9 cellular contexts compared by ENCODE assay signal in the genomic region with DNA sequence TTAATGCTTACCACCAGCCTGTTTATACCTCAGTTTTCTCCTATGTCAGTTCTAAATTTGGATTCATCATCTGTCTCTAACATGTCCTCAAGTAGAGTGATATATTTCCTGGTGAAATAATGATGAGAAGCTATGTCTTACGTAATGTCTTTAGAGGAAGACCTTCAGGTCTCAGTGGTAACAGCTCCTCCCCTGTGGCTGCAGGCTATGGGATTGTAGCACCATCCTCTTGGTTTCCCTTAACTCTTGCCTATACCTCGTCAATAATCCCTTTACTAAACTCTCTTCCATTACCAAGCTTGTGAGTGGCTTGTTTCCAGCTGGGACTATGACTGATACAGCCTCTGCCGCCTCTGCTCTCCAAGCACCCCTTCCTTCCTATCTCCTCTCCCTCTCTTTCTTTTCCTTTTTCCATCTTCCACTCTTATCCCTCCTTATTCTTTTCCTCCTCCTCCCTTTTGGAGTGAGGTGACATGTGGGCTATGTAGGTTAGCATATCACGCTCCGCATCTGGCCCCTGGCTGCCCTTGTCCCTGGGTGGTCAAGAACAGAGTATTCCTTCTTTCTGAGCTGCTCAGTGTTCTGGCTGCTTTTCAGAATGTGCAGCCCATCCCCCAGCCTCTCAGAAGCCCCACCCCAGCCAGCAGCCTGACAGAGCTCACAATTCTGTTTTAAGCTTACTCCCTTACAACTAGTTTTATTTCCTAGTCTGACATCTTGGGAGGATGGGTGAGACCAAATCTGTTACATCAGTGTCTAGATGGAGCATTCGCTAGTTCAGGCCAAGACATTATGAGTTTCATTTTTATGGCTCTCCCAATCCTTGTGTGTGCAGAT.
DNase-seq lines count a peak whose midpoint lies in the region; ATAC-seq and TF ChIP-seq lines count a peak whose summit lies in the region.
"Had no signal": no experiment of that assay in that cellular context is flagged by ENCODE, and none has a peak within 500 bp of the region (broad histone marks: within the 10 kb centered on the region; RNA-seq: fewer than 3 reads in every experiment).

No MANE protein-coding gene starts in this region.

- whole genome bisulfite sequencing in esophagus muscularis mucosa: 29% methylated on average over 6 of the region's 6 CpGs

- DNase-seq in COR-L47 (lab: John Stamatoyannopoulos, UW) (peak; percentile 32), NCI-H510A (lab: John Stamatoyannopoulos, UW) (peak; percentile 34), esophagus muscularis mucosa (ENCODE audit: extremely low spot score) (peak; percentile 92), Karpas-422 (no peak), HEK293T (ENCODE audit: extremely low spot score) (no peak)
- DNase-seq in activated naive CD4-positive, alpha-beta T cell (lab: John Stamatoyannopoulos, UW): no peak
- DNase-seq: activated naive CD8-positive, alpha-beta T cell treated with anti-CD3 and anti-CD28 coated beads, Interleukin-2, amount 50 U/mL, for 24 hours had no signal

- POLR2A ChIA-PET in HEK293T (lab: Yijun Ruan, JAX): interaction anchor here (0.6 to 2.9 kb wide), 6 partner anchors 9 to 140 kb away, joined by 3 to 13 read pairs (median 6); partner anchors contain the start of gene PIAS1

- no peak overlapping the region for H3K9ac ChIP-seq in Karpas-422 (ENCODE audit: low read length)

- no peaks in the 10 kb centered on the region for H3K79me2 ChIP-seq in Karpas-422 (ENCODE audit: low read length)

- no peaks in the 10 kb centered on the region for H3K9me2 ChIP-seq in Karpas-422 (replicated peaks; ENCODE audit: insufficient read depth, low read length)

- TF ChIP-seq CTCF in esophagus muscularis mucosa (IDR thresholded peaks at IDR 0.05): no peak

- H3K27ac ChIP-seq in esophagus muscularis mucosa (replicated peaks in 1 of 4) (peak overlapping the region; percentile 82 to 86 (median 84)), Karpas-422 (ENCODE audit: low read length) (no peak overlapping the region)

- intact Hi-C loops in esophagus muscularis mucosa (cut with DNase I): loop anchor here (5.0 kb wide), 1 partner anchor 53 kb away; no protein-coding TSS in a partner anchor

- CTCF ChIA-PET in HEK293T (lab: Yijun Ruan, JAX): interaction anchor here (2.7 kb wide), 1 partner anchor 51 kb away, joined by 12 read pairs; no protein-coding TSS in a partner anchor

- no peaks in the 10 kb centered on the region for H3K27me3 ChIP-seq in esophagus muscularis mucosa
- H3K27me3 ChIP-seq in neuron (ENCODE audit: insufficient read depth, low read length): no peaks in the 10 kb centered on the region
- no peaks in the 10 kb centered on the region for H3K27me3 ChIP-seq in Karpas-422 (ENCODE audit: low read length)

- no peak for TF ChIP-seq EP300 in esophagus muscularis mucosa (IDR thresholded peaks at IDR 0.05)

- no peak overlapping the region for H3K4me2 ChIP-seq in Karpas-422 (ENCODE audit: low read depth, low read length, poor library complexity, severe bottlenecking)

- TF ChIP-seq POLR2A in esophagus muscularis mucosa (IDR thresholded peaks at IDR 0.05; ENCODE audit: low read depth): no peak

- peak overlapping the region; percentile 9 to 22 (median 16) for H3K4me3 ChIP-seq in esophagus muscularis mucosa
- no peak overlapping the region for H3K4me3 ChIP-seq in neuron (ENCODE audit: low read length)
- H3K4me3 ChIP-seq in Karpas-422 (ENCODE audit: low read length): no peak overlapping the region

- no peaks in the 10 kb centered on the region for H4K20me1 ChIP-seq in Karpas-422 (ENCODE audit: insufficient read depth, low read depth, low read length)

- H3K4me1 ChIP-seq in esophagus muscularis mucosa (peaks cover 39 to 62% (median 51%) of the 10 kb centered on the region in 4 donors), neuron (ENCODE audit: insufficient read depth, low read length) (peaks cover 45% of the 10 kb centered on the region), Karpas-422 (ENCODE audit: low read length) (0 out of 2 replicates have a peak, but pooled peaks cover 4% of the 10 kb centered on the region)

- H2AFZ ChIP-seq in neuron (ENCODE audit: low read depth, low read length) (peak overlapping the region; percentile 53), Karpas-422 (ENCODE audit: low read length) (no peak overlapping the region)

- H3K9me3 ChIP-seq in esophagus muscularis mucosa (peaks cover 0 to 4% (median 1%) of the 10 kb centered on the region in 4 donors), neuron (ENCODE audit: low read length) (no peaks in the 10 kb centered on the region), Karpas-422 (ENCODE audit: low read length) (peaks cover 5% of the 10 kb centered on the region)

- ATAC-seq in GM19023 (IDR thresholded peaks at IDR 0.05; ENCODE audit: unreplicated experiment): no peak
- ATAC-seq: activated naive CD8-positive, alpha-beta T cell treated with anti-CD3 and anti-CD28 coated beads, Interleukin-2, amount 50 U/mL, for 24 hours had no signal

- H3K36me3 ChIP-seq in esophagus muscularis mucosa: no peaks in the 10 kb centered on the region
- no peaks in the 10 kb centered on the region for H3K36me3 ChIP-seq in neuron (ENCODE audit: insufficient read depth, low read length)
- no peaks in the 10 kb centered on the region for H3K36me3 ChIP-seq in Karpas-422 (ENCODE audit: insufficient read depth, low read length)

TF ChIP-seq in HEK293T, 16 proteins besides CTCF, POLR2A, EP300 and RAD21:
- TF ChIP-seq BHLHE40 (IDR thresholded peaks at IDR 0.05; ENCODE audit: borderline replicate concordance): no peak
- TF ChIP-seq CTBP1 (IDR thresholded peaks at IDR 0.05; ENCODE audit: borderline replicate concordance): no peak
- TF ChIP-seq L3MBTL2 (conservative IDR thresholded peaks at IDR 0.05): no peak
- no peak for TF ChIP-seq ELF4 (IDR thresholded peaks at IDR 0.05)
- TF ChIP-seq SP1 (IDR thresholded peaks at IDR 0.05): no peak
- TF ChIP-seq TARDBP (IDR thresholded peaks at IDR 0.05): no peak
- TF ChIP-seq FOXM1 (IDR thresholded peaks at IDR 0.05; ENCODE audit: borderline replicate concordance): no peak
- TF ChIP-seq SUZ12 (IDR thresholded peaks at IDR 0.05): no peak
- TF ChIP-seq, protein P1, sequence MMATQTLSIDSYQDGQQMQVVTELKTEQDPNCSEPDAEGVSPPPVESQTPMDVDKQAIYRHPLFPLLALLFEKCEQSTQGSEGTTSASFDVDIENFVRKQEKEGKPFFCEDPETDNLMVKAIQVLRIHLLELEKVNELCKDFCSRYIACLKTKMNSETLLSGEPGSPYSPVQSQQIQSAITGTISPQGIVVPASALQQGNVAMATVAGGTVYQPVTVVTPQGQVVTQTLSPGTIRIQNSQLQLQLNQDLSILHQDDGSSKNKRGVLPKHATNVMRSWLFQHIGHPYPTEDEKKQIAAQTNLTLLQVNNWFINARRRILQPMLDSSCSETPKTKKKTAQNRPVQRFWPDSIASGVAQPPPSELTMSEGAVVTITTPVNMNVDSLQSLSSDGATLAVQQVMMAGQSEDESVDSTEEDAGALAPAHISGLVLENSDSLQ (IDR thresholded peaks at IDR 0.05): no peak

Comparison
In these comparisons a context has a peak if more than half of its experiments do, and no peak if none do; other contexts are left out.
1. DNase-seq: peak in COR-L47 (single experiment), NCI-H510A (single experiment) and esophagus muscularis mucosa (single experiment); none in Karpas-422 (single experiment), HEK293T (single experiment) and activated naive CD4-positive, alpha-beta T cell (0 of 4).
2. H3K4me3 ChIP-seq: peak in esophagus muscularis mucosa (4 of 4); none in neuron (single experiment) and Karpas-422 (single experiment).